ENCODE assay signal across 1 cellular context in genomic region chr3:47282424-47283192, GRCh38.
TF ChIP-seq lines count a peak whose summit lies in the region.

KIF9 (minus strand) TSS chr3:47282799; CDS start chr3:47277374, 5,425 bp downstream.
KLHL18 (plus strand) TSS chr3:47282944; CDS start chr3:47282966, 22 bp downstream.

TF ChIP-seq in K562, 482 proteins besides CTCF, POLR2A, EP300 and RAD21 (continued from another document and continues in another):
- TF ChIP-seq ZNF407 (IDR thresholded peaks at IDR 0.05; ENCODE audit: low read depth) (peak; percentile 100), STAT5A (IDR thresholded peaks at IDR 0.05; ENCODE audit: borderline replicate concordance, low read length) (peak; percentile 12; the same call in 1 of the 2 replicates), ID3 (CRISPR knock-in tag; IDR thresholded peaks at IDR 0.05) (no peak), ID3 (tag; IDR thresholded peaks at IDR 0.05) (no peak), SRSF9 (IDR thresholded peaks at IDR 0.05; ENCODE audit: borderline replicate concordance, low read depth, low read length) (no peak), ZNF551 (CRISPR knock-in tag; IDR thresholded peaks at IDR 0.05) (no peak), SREBF1 (IDR thresholded peaks at IDR 0.05; ENCODE audit: borderline replicate concordance, low read depth, low read length) (peak; percentile 46; the same call in 1 of the 2 replicates), ZNF639 (CRISPR knock-in tag; conservative IDR thresholded peaks at IDR 0.05 in 1 of 2, IDR thresholded peaks at IDR 0.05 in 1 of 2) (peak in 1 of 2 experiments; percentile 62; a peak in 2 of 4 replicates), SMARCB1 (IDR thresholded peaks at IDR 0.05; ENCODE audit: insufficient read length, low read depth) (no peak), ARID3B (CRISPR knock-in tag; IDR thresholded peaks at IDR 0.05; ENCODE audit: borderline replicate concordance) (no peak), SP2 (IDR thresholded peaks at IDR 0.05; ENCODE audit: extremely low read depth, low read depth, low read length, poor library complexity, severe bottlenecking) (no peak), TAF7 (tag; IDR thresholded peaks at IDR 0.05) (peak; percentile 56), ZNF224 (CRISPR knock-in tag; IDR thresholded peaks at IDR 0.05) (no peak), ZEB2 (IDR thresholded peaks at IDR 0.05) (no peak; the same call in 1 of the 2 replicates), ZBTB34 (CRISPR knock-in tag; IDR thresholded peaks at IDR 0.05) (no peak), ATF6 (CRISPR knock-in tag; IDR thresholded peaks at IDR 0.05) (no peak), HOXB6 (CRISPR knock-in tag; IDR thresholded peaks at IDR 0.05; ENCODE audit: borderline replicate concordance) (no peak), ZBTB43 (CRISPR knock-in tag; IDR thresholded peaks at IDR 0.05) (no peak), BHLHE40 (IDR thresholded peaks at IDR 0.05; ENCODE audit: low read length) (peak; percentile 67; the same call in 1 of the 2 replicates), PREB (CRISPR knock-in tag; IDR thresholded peaks at IDR 0.05) (no peak), SMAD1 (IDR thresholded peaks at IDR 0.05; ENCODE audit: low read depth, low read length, partially characterized antibody) (peak; percentile 50), ZBTB9 (CRISPR knock-in tag; IDR thresholded peaks at IDR 0.05) (0 out of 2 replicates have a peak, but pooled peaks have one; percentile 32), CTBP1 (IDR thresholded peaks at IDR 0.05; ENCODE audit: borderline replicate concordance) (peak; percentile 87), HDAC6 (IDR thresholded peaks at IDR 0.05; ENCODE audit: low read depth, low read length) (no peak), MEIS2 (IDR thresholded peaks at IDR 0.05; ENCODE audit: partially characterized antibody) (peak; percentile 61), CBX2 (IDR thresholded peaks at IDR 0.05; ENCODE audit: insufficient read depth, low read length, poor library complexity, severe bottlenecking) (no peak), E2F1 (CRISPR knock-in tag; IDR thresholded peaks at IDR 0.05) (peak; percentile 82), NRF1 (conservative IDR thresholded peaks at IDR 0.05 in 1 of 2, IDR thresholded peaks at IDR 0.05 in 1 of 2) (peak; percentile 94 to 95), RCOR1 (IDR thresholded peaks at IDR 0.05; ENCODE audit: borderline replicate concordance in 1 of 2, low read depth in 2 of 2, low read length in 2 of 2) (peak in 1 of 2 experiments; percentile 58; a peak in 1 of 4 replicates), HLTF (IDR thresholded peaks at IDR 0.05) (no peak), NFE2L1 (tag; IDR thresholded peaks at IDR 0.05; ENCODE audit: borderline replicate concordance, low read depth) (no peak), ZNF707 (CRISPR knock-in tag; conservative IDR thresholded peaks at IDR 0.05) (no peak), ARID2 (IDR thresholded peaks at IDR 0.05) (0 out of 2 replicates have a peak, but pooled peaks have one; percentile 20), NFE2 (IDR thresholded peaks at IDR 0.05; ENCODE audit: low read depth) (peak; percentile 25; the same call in 1 of the 2 replicates), SRSF1 (IDR thresholded peaks at IDR 0.05; ENCODE audit: low read depth, low read length) (no peak; the same call in 1 of the 2 replicates)
